2 cellular contexts compared by ENCODE assay signal in genomic region chr22:50627452-50627913, GRCh38.
TF ChIP-seq lines count a peak whose summit lies in the region.

No MANE protein-coding gene starts in this region.

TF ChIP-seq in Ishikawa, 13 proteins besides CTCF, POLR2A, EP300 and RAD21:
- TF ChIP-seq TCF12 (IDR thresholded peaks at IDR 0.05; ENCODE audit: low read depth) (no peak), REST (IDR thresholded peaks at IDR 0.05; ENCODE audit: low read depth) (no peak), TAF1 (IDR thresholded peaks at IDR 0.05; ENCODE audit: low read depth) (no peak), YY1 (IDR thresholded peaks at IDR 0.05; ENCODE audit: low read depth) (no peak), MAX (IDR thresholded peaks at IDR 0.05) (peak; percentile 83), ZBTB7A (IDR thresholded peaks at IDR 0.05; ENCODE audit: low read depth) (peak; percentile 20; the same call in 1 of the 2 replicates), CEBPB (IDR thresholded peaks at IDR 0.05) (no peak), FOXM1 (IDR thresholded peaks at IDR 0.05; ENCODE audit: borderline replicate concordance, low read depth) (no peak)
TF ChIP-seq in Ishikawa: peak in this region for 2.

TF ChIP-seq in GM12878, 131 proteins besides CTCF, POLR2A, EP300 and RAD21:
- TF ChIP-seq ZBTB40 (IDR thresholded peaks at IDR 0.05; ENCODE audit: borderline replicate concordance) (no peak), IRF4 (IDR thresholded peaks at IDR 0.05; ENCODE audit: low read depth, low read length) (no peak), HCFC1 (IDR thresholded peaks at IDR 0.05; ENCODE audit: low read length) (no peak; the same call in 1 of the 2 replicates), IKZF1 (conservative IDR thresholded peaks at IDR 0.05) (0 out of 2 replicates have a peak, but pooled peaks have one; percentile 13), IKZF2 (IDR thresholded peaks at IDR 0.05) (no peak), RUNX3 (IDR thresholded peaks at IDR 0.05; ENCODE audit: low read length) (0 out of 2 replicates have a peak, but pooled peaks have one; percentile 12), EED (IDR thresholded peaks at IDR 0.05; ENCODE audit: low read depth) (0 out of 2 replicates have a peak, but pooled peaks have one; percentile 16), LARP7 (IDR thresholded peaks at IDR 0.05) (0 out of 2 replicates have a peak, but pooled peaks have one; percentile 21), YY1 (IDR thresholded peaks at IDR 0.05; ENCODE audit: low read depth, low read length) (0 out of 2 replicates have a peak, but pooled peaks have one; percentile 3)
